ENCODE assay signal across 11 cellular contexts in genomic region chr19:16569609-16570320, GRCh38. TPM values are rescaled to one million over a fixed set of nuclear protein-coding genes. Genes with fewer than 3 reads are reported as not detected.
DNase-seq lines count a peak whose midpoint lies in the region; ATAC-seq and TF ChIP-seq lines count a peak whose summit lies in the region.
"Had no signal": no experiment of that assay in that cellular context is flagged by ENCODE, and none has a peak within 500 bp of the region (broad histone marks: within the 10 kb centered on the region; RNA-seq: fewer than 3 reads in every experiment).

No MANE protein-coding gene starts in this region.

- H3K4me3 ChIP-seq in lung, result no peak overlapping the region
- no peak overlapping the region for H3K4me3 ChIP-seq in upper lobe of left lung
- H3K4me3 ChIP-seq in H7 (ENCODE audit: insufficient read depth, low read depth, low read length), result no peak overlapping the region
- H3K4me3 ChIP-seq: right atrium auricular region, tibial artery had no signal

- TF ChIP-seq EP300 in upper lobe of left lung (IDR thresholded peaks at IDR 0.05), result peak in 1 of 4 donors; percentile 27

- H3K27me3 ChIP-seq in lung (ENCODE audit: control insufficient read depth, insufficient read depth) (no peaks in the 10 kb centered on the region), upper lobe of left lung (no peaks in the 10 kb centered on the region), H7 (ENCODE audit: control insufficient read depth, insufficient read depth, low read length) (no peaks in the 10 kb centered on the region; the same call in 1 of the 2 replicates)
- H3K27me3 ChIP-seq: right atrium auricular region, tibial artery had no signal

- H3K9me3 Mint-ChIP-seq in activated naive CD8-positive, alpha-beta T cell (ENCODE audit: low read depth), result no peaks in the 10 kb centered on the region
- no peaks in the 10 kb centered on the region for H3K9me3 Mint-ChIP-seq in activated naive CD8-positive, alpha-beta T cell treated with anti-CD3 and anti-CD28 coated beads for 36 hours
- peaks cover 3% of the 10 kb centered on the region for H3K9me3 Mint-ChIP-seq in activated T-helper 1 cell treated with anti-CD3 and anti-CD28 coated beads, Interleukin-12 subunit alpha, Interleukin-12 subunit beta, Interleukin-2, Interleukin-4 antibody, amounts not matched to agents 30 ng/mL and 10 ng/mL and 1 ng/mL, durations not matched to agents 14 hours and 24 hours and 36 hours

- H3K4me1 ChIP-seq in lung (ENCODE audit: control insufficient read depth in 2 of 2, insufficient read depth in 2 of 2, low read length in 2 of 2) (peaks cover 3 to 7% of the 10 kb centered on the region in 2 donors), upper lobe of left lung (peaks cover 37 to 63% (median 55%) of the 10 kb centered on the region in 4 donors)

- H3K4me3 Mint-ChIP-seq in activated naive CD8-positive, alpha-beta T cell, result peak overlapping the region; percentile 89
- H3K4me3 Mint-ChIP-seq in activated naive CD8-positive, alpha-beta T cell treated with anti-CD3 and anti-CD28 coated beads for 36 hours, result no peak overlapping the region
- H3K4me3 Mint-ChIP-seq in activated T-helper 1 cell treated with anti-CD3 and anti-CD28 coated beads, Interleukin-12 subunit alpha, Interleukin-12 subunit beta, Interleukin-2, Interleukin-4 antibody, amounts not matched to agents 30 ng/mL and 10 ng/mL and 1 ng/mL, durations not matched to agents 14 hours and 24 hours and 36 hours, result peak overlapping the region; percentile 92

- TF ChIP-seq POLR2A in upper lobe of left lung (IDR thresholded peaks at IDR 0.05), result no peak

- peaks cover 8% of the 10 kb centered on the region for H3K36me3 Mint-ChIP-seq in activated naive CD8-positive, alpha-beta T cell
- H3K36me3 Mint-ChIP-seq in activated naive CD8-positive, alpha-beta T cell treated with anti-CD3 and anti-CD28 coated beads for 36 hours, result peaks cover 47% of the 10 kb centered on the region
- H3K36me3 Mint-ChIP-seq in activated T-helper 1 cell treated with anti-CD3 and anti-CD28 coated beads, Interleukin-12 subunit alpha, Interleukin-12 subunit beta, Interleukin-2, Interleukin-4 antibody, amounts not matched to agents 30 ng/mL and 10 ng/mL and 1 ng/mL, durations not matched to agents 14 hours and 24 hours and 36 hours (ENCODE audit: low read depth), result peaks cover 44% of the 10 kb centered on the region

- intact Hi-C loops in activated T-helper 1 cell treated with anti-CD3 and anti-CD28 coated beads, Interleukin-12 subunit alpha, Interleukin-12 subunit beta, Interleukin-2, Interleukin-4 antibody, amounts not matched to agents 30 ng/mL and 10 ng/mL and 1 ng/mL, durations not matched to agents 14 hours and 24 hours and 36 hours (cut with micrococcal nuclease), result loop anchor here (5.0 kb wide), 1 partner anchor 97 kb away; the partner anchor contains the start of gene EPS15L1
- intact Hi-C loops in head of caudate nucleus (cut with DNase I), result no loop called here

- TF ChIP-seq CTCF in lung (IDR thresholded peaks at IDR 0.05; ENCODE audit: control extremely low read depth, extremely low read depth), result no peak
- no peak for TF ChIP-seq CTCF in upper lobe of left lung (IDR thresholded peaks at IDR 0.05)

- no peak for DNase-seq in activated naive CD8-positive, alpha-beta T cell treated with anti-CD3 and anti-CD28 coated beads for 36 hours
- DNase-seq in activated T-helper 1 cell treated with anti-CD3 and anti-CD28 coated beads, Interleukin-12 subunit alpha, Interleukin-12 subunit beta, Interleukin-2, Interleukin-4 antibody, amounts not matched to agents 30 ng/mL and 10 ng/mL and 1 ng/mL, durations not matched to agents 14 hours and 24 hours and 36 hours (ENCODE audit: low spot score), result no peak
- DNase-seq in lung (ENCODE audit: low spot score), result peak; percentile 68
- peak in 1 of 2 donors; percentile 77 for DNase-seq in upper lobe of left lung
- DNase-seq in dedifferentiated amniotic fluid mesenchymal stem cell (ENCODE audit: extremely low spot score), result no peak
- DNase-seq in H7, result no peak
- no peak for DNase-seq in head of caudate nucleus
- DNase-seq: NCI-H2107, tibial artery had no signal

- H3K27ac Mint-ChIP-seq in activated naive CD8-positive, alpha-beta T cell, result no peak overlapping the region
- no peak overlapping the region for H3K27ac Mint-ChIP-seq in activated naive CD8-positive, alpha-beta T cell treated with anti-CD3 and anti-CD28 coated beads for 36 hours
- peak overlapping the region; percentile 40 for H3K27ac Mint-ChIP-seq in activated T-helper 1 cell treated with anti-CD3 and anti-CD28 coated beads, Interleukin-12 subunit alpha, Interleukin-12 subunit beta, Interleukin-2, Interleukin-4 antibody, amounts not matched to agents 30 ng/mL and 10 ng/mL and 1 ng/mL, durations not matched to agents 14 hours and 24 hours and 36 hours

- WGBS in lung, 2 donors, result 74 to 81% methylated on average over 17 of the region's 17 CpGs
- WGBS in upper lobe of left lung, 2 donors, result 70 to 79% methylated on average over 17 of the region's 17 CpGs

- peak overlapping the region in 1 of 2 donors; percentile 93 for H3K27ac ChIP-seq in lung (ENCODE audit: low read depth in 1 of 2, low read length in 1 of 2)
- H3K27ac ChIP-seq in upper lobe of left lung, result peak overlapping the region; percentile 75 to 92 (median 82)
- H3K27ac ChIP-seq: right atrium auricular region, tibial artery had no signal

- H3K27me3 Mint-ChIP-seq in activated naive CD8-positive, alpha-beta T cell, result no peaks in the 10 kb centered on the region
- no peaks in the 10 kb centered on the region for H3K27me3 Mint-ChIP-seq in activated naive CD8-positive, alpha-beta T cell treated with anti-CD3 and anti-CD28 coated beads for 36 hours
- H3K27me3 Mint-ChIP-seq in activated T-helper 1 cell treated with anti-CD3 and anti-CD28 coated beads, Interleukin-12 subunit alpha, Interleukin-12 subunit beta, Interleukin-2, Interleukin-4 antibody, amounts not matched to agents 30 ng/mL and 10 ng/mL and 1 ng/mL, durations not matched to agents 14 hours and 24 hours and 36 hours (ENCODE audit: insufficient read depth), result no peaks in the 10 kb centered on the region

- H3K4me1 Mint-ChIP-seq in activated naive CD8-positive, alpha-beta T cell (ENCODE audit: low read depth), result peaks cover 52% of the 10 kb centered on the region
- peaks cover 45% of the 10 kb centered on the region for H3K4me1 Mint-ChIP-seq in activated naive CD8-positive, alpha-beta T cell treated with anti-CD3 and anti-CD28 coated beads for 36 hours
- peaks cover 62% of the 10 kb centered on the region for H3K4me1 Mint-ChIP-seq in activated T-helper 1 cell treated with anti-CD3 and anti-CD28 coated beads, Interleukin-12 subunit alpha, Interleukin-12 subunit beta, Interleukin-2, Interleukin-4 antibody, amounts not matched to agents 30 ng/mL and 10 ng/mL and 1 ng/mL, durations not matched to agents 14 hours and 24 hours and 36 hours (ENCODE audit: low read depth)

- H3K9me3 ChIP-seq in lung (ENCODE audit: control insufficient read depth in 2 of 2, insufficient read depth in 1 of 2, low read length in 1 of 2) (no peaks in the 10 kb centered on the region), upper lobe of left lung (no peaks in the 10 kb centered on the region)
- H3K9me3 ChIP-seq: right atrium auricular region, tibial artery had no signal

- peaks cover 10 to 14% of the 10 kb centered on the region in 2 donors for H3K36me3 ChIP-seq in lung (ENCODE audit: control insufficient read depth in 2 of 2, insufficient read depth in 2 of 2, low read length in 2 of 2)
- H3K36me3 ChIP-seq in upper lobe of left lung, result peaks cover 2 to 40% (median 21%) of the 10 kb centered on the region in 4 donors
- peaks cover 14% of the 10 kb centered on the region for H3K36me3 ChIP-seq in H7 (replicated peaks; ENCODE audit: control insufficient read depth, insufficient read depth, low read length)

- ATAC-seq in lung (ENCODE audit: insufficient read depth, low FRiP score) (peak; percentile 7), upper lobe of left lung (ENCODE audit: low FRiP score in 2 of 2) (peak in 1 of 2 donors; percentile 16)

RNA-seq across cellular contexts. Expression of gene SLC35E1, which starts 2.5 kb away (rescaled TPM):
- 10 to 100 TPM; 46.7 TPM for total RNA-seq in activated naive CD8-positive, alpha-beta T cell treated with anti-CD3 and anti-CD28 coated beads for 36 hours
- total RNA-seq in activated T-helper 1 cell treated with anti-CD3 and anti-CD28 coated beads, Interleukin-12 subunit alpha, Interleukin-12 subunit beta, Interleukin-2, Interleukin-4 antibody, amounts not matched to agents 30 ng/mL and 10 ng/mL and 1 ng/mL, durations not matched to agents 14 hours and 24 hours and 36 hours, result 60.4 and 61.7 TPM in 2 replicates
- total RNA-seq in lung (10 to 100 TPM; 30.3 to 58.1 TPM), upper lobe of left lung (10 to 100 TPM; 48.5 to 60.8 (median 53.2) TPM)
- 10 to 100 TPM; 24.9 to 36.4 TPM for polyA plus RNA-seq in lung
- total RNA-seq in H7 (2014; rRNA removed; shearing (Covaris generic)), result 12.5 and 14.7 TPM in 2 replicates

RNA-seq across cellular contexts. Expression of gene CHERP, which starts 27.5 kb away (rescaled TPM):
- total RNA-seq in activated naive CD8-positive, alpha-beta T cell treated with anti-CD3 and anti-CD28 coated beads for 36 hours, result 10 to 100 TPM; 82.3 to 93.7 TPM
- total RNA-seq in activated T-helper 1 cell treated with anti-CD3 and anti-CD28 coated beads, Interleukin-12 subunit alpha, Interleukin-12 subunit beta, Interleukin-2, Interleukin-4 antibody, amounts not matched to agents 30 ng/mL and 10 ng/mL and 1 ng/mL, durations not matched to agents 14 hours and 24 hours and 36 hours, result 84.3 and 92.0 TPM in 2 replicates
- total RNA-seq in lung (10 to 100 TPM; 26.5 to 30.9 TPM), upper lobe of left lung (10 to 100 TPM; 10.8 to 38.6 (median 22.0) TPM)
- polyA plus RNA-seq in lung, result 10 to 100 TPM; 19.5 to 20.2 TPM
- 14.3 and 17.1 TPM in 2 replicates for total RNA-seq in H7 (2014; rRNA removed; shearing (Covaris generic))

RNA-seq across cellular contexts. Expression of gene MED26, which starts 58.2 kb away (rescaled TPM):
- total RNA-seq in activated naive CD8-positive, alpha-beta T cell treated with anti-CD3 and anti-CD28 coated beads for 36 hours, result 10 to 100 TPM; 16.0 to 17.2 TPM
- total RNA-seq in activated T-helper 1 cell treated with anti-CD3 and anti-CD28 coated beads, Interleukin-12 subunit alpha, Interleukin-12 subunit beta, Interleukin-2, Interleukin-4 antibody, amounts not matched to agents 30 ng/mL and 10 ng/mL and 1 ng/mL, durations not matched to agents 14 hours and 24 hours and 36 hours, result 14.0 and 14.9 TPM in 2 replicates
- total RNA-seq in lung, result 10 to 100 TPM in 1 of 2 donors, 1 to 10 TPM in 1; 8.9 to 18.2 TPM
- 1 to 10 TPM; 7.0 to 7.4 TPM for polyA plus RNA-seq in lung
- 10 to 100 TPM; 12.6 to 26.5 (median 13.8) TPM for total RNA-seq in upper lobe of left lung
- 12.0 and 14.2 TPM in 2 replicates for total RNA-seq in H7 (2014; rRNA removed; shearing (Covaris generic))
